In genomic region chr10:48251152-48251524, GRCh38 we compare ENCODE assay signal across 11 cellular contexts. TPM values are rescaled to one million over a fixed set of nuclear protein-coding genes. Genes with fewer than 3 reads are reported as not detected.
DNase-seq lines count a peak whose midpoint lies in the region; ATAC-seq and TF ChIP-seq lines count a peak whose summit lies in the region.
"Had no signal": no experiment of that assay in that cellular context is flagged by ENCODE, and none has a peak within 500 bp of the region (broad histone marks: within the 10 kb centered on the region; RNA-seq: fewer than 3 reads in every experiment).

No MANE protein-coding gene starts in this region.

- TF ChIP-seq CTCF in VCaP (conservative IDR thresholded peaks at IDR 0.05) (no peak), retinal pigment epithelial cell (conservative IDR thresholded peaks at IDR 0.05; ENCODE audit: low read depth, low read length) (no peak)

- ATAC-seq in Right ventricle myocardium superior (ENCODE audit: poor library complexity): peak; percentile 45
- ATAC-seq: upper lobe of right lung had no signal

- H3K27ac ChIP-seq in VCaP: peak overlapping the region; percentile 97
- H3K27ac ChIP-seq: upper lobe of right lung had no signal

- no peak overlapping the region for H3K4me3 ChIP-seq in retinal pigment epithelial cell (ENCODE audit: low read length)
- H3K4me3 ChIP-seq: upper lobe of right lung had no signal

- intact Hi-C loops in Right ventricle myocardium superior (cut with DNase I): no loop called here

- DNase-seq in NCI-H82 (lab: John Stamatoyannopoulos, UW): peak; percentile 4
- no peak for DNase-seq in NCI-H82 treated with DMSO at 0.1 percent for 48 hours (lab: John Stamatoyannopoulos, UW; ENCODE audit: unreplicated experiment)
- DNase-seq in Right ventricle myocardium superior: no peak
- peak; percentile 10 for DNase-seq in retinal pigment epithelial cell (ENCODE audit: low read depth)
- no peak for DNase-seq in NCI-H1436 (lab: John Stamatoyannopoulos, UW)
- DNase-seq in hypothalamus (lab: John Stamatoyannopoulos, UW): no peak
- no peak for DNase-seq in UCSD-AML1 (lab: John Stamatoyannopoulos, UW; ENCODE audit: unreplicated experiment)
- DNase-seq: amniotic stem cell, upper lobe of right lung had no signal

RNA-seq across cellular contexts. Expression of gene FRMPD2, which starts 23.4 kb away (rescaled TPM):
- total RNA-seq in Right ventricle myocardium superior: 0.11 TPM
- total RNA-seq: myocyte, upper lobe of right lung had no signal

RNA-seq across cellular contexts. Expression of gene MAPK8, which starts 55.3 kb away (rescaled TPM):
- 30.6 TPM for total RNA-seq in Right ventricle myocardium superior

Comparison
In these comparisons a context has a peak if more than half of its experiments do, and no peak if none do; other contexts are left out.
1. DNase-seq: peak in NCI-H82 (single experiment) and retinal pigment epithelial cell (single experiment); none in NCI-H82 treated with DMSO at 0.1 percent for 48 hours (single experiment), Right ventricle myocardium superior (single experiment), NCI-H1436 (single experiment), hypothalamus (0 of 51) and UCSD-AML1 (single experiment).